In genomic region chr5:159097461-159098284, GRCh38 we compare ENCODE assay signal across 9 cellular contexts. TPM values are rescaled to one million over a fixed set of nuclear protein-coding genes. Genes with fewer than 3 reads are reported as not detected.
A peak's percentile ranks its signal among the peaks of the same experiment; 100 is the strongest.
DNase-seq lines count a peak whose midpoint lies in the region; ATAC-seq, FAIRE-seq and TF ChIP-seq lines count a peak whose summit lies in the region.
"Had no signal": no experiment of that assay in that cellular context is flagged by ENCODE, and none has a peak within 500 bp of the region (broad histone marks: within the 10 kb centered on the region; RNA-seq: fewer than 3 reads in every experiment).

No MANE protein-coding gene starts in this region.

- no peak overlapping the region for H3K4ac ChIP-seq in H9 (ENCODE audit: low read depth, low read length)

- no peak overlapping the region for H3K14ac ChIP-seq in H9 (ENCODE audit: insufficient read depth, low read length)

- H3K9ac ChIP-seq in H9 (ENCODE audit: extremely low read depth, insufficient read length, low read length) (no peak overlapping the region), kidney (ENCODE audit: low read length in 2 of 2) (peak overlapping the region; percentile 77 to 81)
- H3K9ac ChIP-seq: KMS-11 had no signal

- peaks cover 0 to 3% (median 0%) of the 10 kb centered on the region in 3 donors for H3K36me3 Mint-ChIP-seq in CD8-positive, alpha-beta memory T cell
- H3K36me3 Mint-ChIP-seq in H9 (ENCODE audit: insufficient read depth in 1 of 3, low read depth in 3 of 3), result no peaks in the 10 kb centered on the region; a peak in 1 of 7 replicates

- no peaks in the 10 kb centered on the region for H3K36me3 ChIP-seq in CD8-positive, alpha-beta memory T cell (ENCODE audit: insufficient read depth, low read length)
- H3K36me3 ChIP-seq in adrenal gland (replicated peaks in 1 of 2) (no peaks in the 10 kb centered on the region), kidney (ENCODE audit: control insufficient read depth in 1 of 2, insufficient read depth in 2 of 2, low read length in 2 of 2) (no peaks in the 10 kb centered on the region), tibial artery (no peaks in the 10 kb centered on the region), PC-9 (ENCODE audit: low read depth) (no peaks in the 10 kb centered on the region)

- peak overlapping the region; percentile 82 to 96 (median 89) for H3K4me3 Mint-ChIP-seq in CD8-positive, alpha-beta memory T cell
- peak overlapping the region in 1 of 2 experiments; percentile 76; a peak in 3 of 5 replicates for H3K4me3 Mint-ChIP-seq in H9

- no peak overlapping the region for H3K27ac ChIP-seq in CD8-positive, alpha-beta memory T cell (ENCODE audit: low read depth, low read length)
- H3K27ac ChIP-seq in H9 (ENCODE audit: insufficient read length, low read depth, low read length), result no peak overlapping the region
- peak overlapping the region in 4 of 5 donors; percentile 33 to 86 (median 67) for H3K27ac ChIP-seq in adrenal gland
- H3K27ac ChIP-seq in kidney (ENCODE audit: low read depth in 2 of 2, low read length in 2 of 2), result peak overlapping the region; percentile 81 to 92
- H3K27ac ChIP-seq in tibial artery, result peak overlapping the region; percentile 87 to 97
- H3K27ac ChIP-seq in PC-9, result no peak overlapping the region
- H3K27ac ChIP-seq: KMS-11 had no signal

- H4K20me1 ChIP-seq in H9 (ENCODE audit: control insufficient read depth, insufficient read depth, insufficient read length), result no peaks in the 10 kb centered on the region
- no peaks in the 10 kb centered on the region for H4K20me1 ChIP-seq in PC-9 (ENCODE audit: insufficient read depth)

- ATAC-seq in GM21423 (IDR thresholded peaks at IDR 0.05; ENCODE audit: unreplicated experiment), result no peak

- peak overlapping the region in 1 of 8 donors; percentile 13 for H3K27ac Mint-ChIP-seq in CD8-positive, alpha-beta memory T cell
- no peak overlapping the region for H3K27ac Mint-ChIP-seq in H9

- H3K56ac ChIP-seq in H9 (ENCODE audit: insufficient read length, low read depth, low read length), result no peak overlapping the region

- no peak overlapping the region for H4K8ac ChIP-seq in H9 (replicated peaks; ENCODE audit: insufficient read length, low read depth, low read length)

- CTCF ChIA-PET in CD8-positive, alpha-beta memory T cell (lab: Charles Lee), result no interaction called here
- CTCF ChIA-PET in PC-9 (lab: Charles Lee), result no interaction called here

- peak overlapping the region; percentile 15 for H3K4me2 ChIP-seq in H9 (ENCODE audit: insufficient read depth, insufficient read length, low read length)
- H3K4me2 ChIP-seq in PC-9, result no peak overlapping the region

- POLR2A ChIA-PET in CD8-positive, alpha-beta memory T cell (lab: Charles Lee), result no interaction called here
- POLR2A ChIA-PET in PC-9 (lab: Charles Lee; ENCODE audit: unreplicated experiment), result interaction anchor here (0.5 kb wide), 1 partner anchor 148 kb away, joined by 5 read pairs; no protein-coding TSS in a partner anchor

- peaks cover 34% of the 10 kb centered on the region for H3K27me3 ChIP-seq in CD8-positive, alpha-beta memory T cell (ENCODE audit: insufficient read depth, low read length, poor library complexity, severe bottlenecking)
- H3K27me3 ChIP-seq in H9 (ENCODE audit: insufficient read depth, low read length) (peaks cover 63% of the 10 kb centered on the region), adrenal gland (no peaks in the 10 kb centered on the region), tibial artery (no peaks in the 10 kb centered on the region), PC-9 (ENCODE audit: insufficient read depth, low read depth) (peaks cover 30% of the 10 kb centered on the region; the same call in 1 of the 2 replicates)

- H2BK12ac ChIP-seq in H9 (ENCODE audit: insufficient read length, low read depth, low read length), result no peak overlapping the region

- peaks cover 40 to 63% of the 10 kb centered on the region in 2 donors for H3K27me3 Mint-ChIP-seq in CD8-positive, alpha-beta memory T cell
- H3K27me3 Mint-ChIP-seq in H9 (ENCODE audit: low read depth), result peaks cover 100% of the 10 kb centered on the region

- no peak overlapping the region for H3K18ac ChIP-seq in H9 (ENCODE audit: insufficient read length, low read depth, low read length)

- H4K5ac ChIP-seq in H9 (ENCODE audit: insufficient read length, low read depth, low read length), result no peak overlapping the region

- H3K79me1 ChIP-seq in H9 (ENCODE audit: insufficient read depth, low read depth, low read length, poor library complexity, severe bottlenecking), result no peaks in the 10 kb centered on the region

- H3K4me1 ChIP-seq in CD8-positive, alpha-beta memory T cell (ENCODE audit: insufficient read depth, low read length), result peaks cover 26% of the 10 kb centered on the region
- H3K4me1 ChIP-seq in H9 (ENCODE audit: insufficient read depth, low read length) (no peaks in the 10 kb centered on the region; the same call in 1 of the 2 replicates), adrenal gland (replicated peaks in 1 of 2) (peaks cover 0 to 8% of the 10 kb centered on the region in 2 donors), kidney (ENCODE audit: control insufficient read depth in 1 of 2, insufficient read depth in 1 of 2, low read depth in 1 of 2, low read length in 2 of 2) (peaks cover 0 to 12% of the 10 kb centered on the region in 2 donors), tibial artery (peaks cover 0 to 37% (median 19%) of the 10 kb centered on the region in 4 donors), PC-9 (replicated peaks; ENCODE audit: insufficient read depth) (no peaks in the 10 kb centered on the region)

- FAIRE-seq in kidney (lab: Jason Lieb, UNC), result no peak

- no CpG with 5 or more reads among the region's 35 CpGs for WGBS in H9 (ENCODE audit: extremely low coverage, insufficient read length, low lambda C conversion rate)
- WGBS in adrenal gland, 4 donors, result 21 to 28% (median 22%) methylated on average over 19 to 35 of the region's 35 CpGs

- no peak overlapping the region for H2BK5ac ChIP-seq in H9 (ENCODE audit: insufficient read length, low read length)

- H3K23me2 ChIP-seq in H9 (ENCODE audit: insufficient read length, low read depth, low read length, poor library complexity, severe bottlenecking), result peaks cover 6% of the 10 kb centered on the region

- H3K4me1 Mint-ChIP-seq in CD8-positive, alpha-beta memory T cell, result peaks cover 39 to 48% (median 44%) of the 10 kb centered on the region in 3 donors
- H3K4me1 Mint-ChIP-seq in H9, result peaks cover 38 to 63% of the 10 kb centered on the region in 2 experiments

- H2AFZ ChIP-seq in H9 (ENCODE audit: low read length) (no peak overlapping the region), PC-9 (no peak overlapping the region)

- intact Hi-C loops in adrenal gland (cut with DNase I) (loop anchor here in 1 of 2 donors (5.0 kb wide), 1 partner anchor 40 kb away; no protein-coding TSS in a partner anchor), kidney (cut with DNase I) (no loop called here), tibial artery (cut with DNase I; ENCODE audit: low total_unique reads) (loop anchor here (5.0 kb wide), 1 partner anchor 45 kb away; no protein-coding TSS in a partner anchor), PC-9 (cut with micrococcal nuclease; ENCODE audit: unreplicated experiment) (loop anchor here (10.0 kb wide), 1 partner anchor 1323 kb away; no protein-coding TSS in a partner anchor)

- H2BK20ac ChIP-seq in H9 (ENCODE audit: low read depth, low read length, poor library complexity, severe bottlenecking), result no peak overlapping the region

- H3T11ph ChIP-seq in H9 (ENCODE audit: low read length), result no peak overlapping the region

- no peak overlapping the region for H2BK120ac ChIP-seq in H9 (ENCODE audit: low read depth, low read length, poor library complexity, severe bottlenecking)

- H3K4me3 ChIP-seq in CD8-positive, alpha-beta memory T cell (ENCODE audit: low read length), result peak overlapping the region; percentile 14
- H3K4me3 ChIP-seq in adrenal gland, result peak overlapping the region in 3 of 4 donors; percentile 0 to 49 (median 6)
- H3K4me3 ChIP-seq in kidney (ENCODE audit: low read length in 2 of 2), result peak overlapping the region; percentile 74 to 77
- H3K4me3 ChIP-seq in tibial artery, result peak overlapping the region; percentile 80 to 82
- H3K4me3 ChIP-seq in PC-9, result no peak overlapping the region

- H3K79me2 ChIP-seq in H9 (ENCODE audit: insufficient read depth, low read length) (no peaks in the 10 kb centered on the region), PC-9 (ENCODE audit: low read depth) (no peaks in the 10 kb centered on the region)

- H3K9me3 ChIP-seq in CD8-positive, alpha-beta memory T cell (ENCODE audit: low read length), result no peaks in the 10 kb centered on the region
- H3K9me3 ChIP-seq in H9 (ENCODE audit: control insufficient read depth, low read depth, low read length) (no peaks in the 10 kb centered on the region), adrenal gland (replicated peaks in 1 of 3) (no peaks in the 10 kb centered on the region), kidney (ENCODE audit: control insufficient read depth in 1 of 2, low read length in 2 of 2) (no peaks in the 10 kb centered on the region), tibial artery (no peaks in the 10 kb centered on the region), PC-9 (ENCODE audit: insufficient read depth, low read depth) (no peaks in the 10 kb centered on the region)

- no peaks in the 10 kb centered on the region for H3F3A ChIP-seq in PC-9 (ENCODE audit: insufficient read depth, low read depth)

- H3K23ac ChIP-seq in H9 (ENCODE audit: insufficient read length, low read depth, low read length), result no peak overlapping the region

- H4K91ac ChIP-seq in H9 (ENCODE audit: insufficient read length, low read depth, low read length), result no peak overlapping the region

- TF ChIP-seq CTCF in H9 (conservative IDR thresholded peaks at IDR 0.05) (no peak), adrenal gland (IDR thresholded peaks at IDR 0.05) (no peak), kidney (IDR thresholded peaks at IDR 0.05; ENCODE audit: borderline replicate concordance, extremely low read depth, insufficient read depth) (no peak), tibial artery (IDR thresholded peaks at IDR 0.05) (no peak), PC-9 (conservative IDR thresholded peaks at IDR 0.05) (no peak)

- BruUV-seq in PC-9 (replicated peaks; lab: Mats Ljungman, UMichigan), result no TSS peak

- no peak overlapping the region for H2AK5ac ChIP-seq in H9 (ENCODE audit: insufficient read length, low read length)

- H3K9me3 Mint-ChIP-seq in CD8-positive, alpha-beta memory T cell, result no peaks in the 10 kb centered on the region
- peaks cover 0 to 8% of the 10 kb centered on the region in 2 experiments; a peak in 2 of 5 replicates for H3K9me3 Mint-ChIP-seq in H9

- no peaks in the 10 kb centered on the region for H3K9me2 ChIP-seq in PC-9 (ENCODE audit: insufficient read depth)

- no peak for DNase-seq in CD8-positive, alpha-beta memory T cell
- DNase-seq in H9 (peak; percentile 39), adrenal gland (peak in 4 of 7 donors; percentile 19 to 61 (median 32)), kidney (peak; percentile 82), tibial artery (peak; percentile 59 to 78), HT-29 (ENCODE audit: low spot score) (no peak), PC-9 (no peak)

- no peak overlapping the region for H2BK15ac ChIP-seq in H9 (ENCODE audit: low read depth, low read length)

- no peak for TF ChIP-seq POLR2A in adrenal gland (IDR thresholded peaks at IDR 0.05)

RNA-seq across cellular contexts. Expression of gene EBF1, which starts 2.0 kb away (rescaled TPM):
- under 1 TPM in 1 of 2 experiments, not detected in 1; 0.18 TPM for total RNA-seq in CD8-positive, alpha-beta memory T cell
- polyA plus RNA-seq in CD8-positive, alpha-beta memory T cell, result not detected
- total RNA-seq in H9 (2021), result not detected in 2 replicates
- 10 to 100 TPM in 2 of 8 donors, 1 to 10 TPM in 6; 4.0 to 12.2 (median 8.2) TPM for total RNA-seq in adrenal gland
- polyA plus RNA-seq in adrenal gland, result 1 to 10 TPM; 2.6 to 7.3 (median 5.2) TPM
- total RNA-seq in kidney, result 30.8 TPM
- polyA plus RNA-seq in kidney (ENCODE audit: insufficient read depth, low read depth, low replicate concordance), result 2.7 TPM
- not detected in 2 replicates for total RNA-seq in HT-29 (2014; rRNA removed; shearing (Covaris generic))
- not detected in 2 replicates for total RNA-seq in PC-9 (2021)

Comparison
In these comparisons a context has a peak if more than half of its experiments do, and no peak if none do; other contexts are left out.
1. DNase-seq: peak in H9 (single experiment), adrenal gland (4 of 7), kidney (single experiment) and tibial artery (2 of 2); none in CD8-positive, alpha-beta memory T cell (0 of 5), HT-29 (single experiment) and PC-9 (0 of 2).
2. H3K27ac ChIP-seq: peak in adrenal gland (4 of 5), kidney (2 of 2) and tibial artery (2 of 2); none in CD8-positive, alpha-beta memory T cell (single experiment), H9 (single experiment) and PC-9 (single experiment).